In the genomic region with DNA sequence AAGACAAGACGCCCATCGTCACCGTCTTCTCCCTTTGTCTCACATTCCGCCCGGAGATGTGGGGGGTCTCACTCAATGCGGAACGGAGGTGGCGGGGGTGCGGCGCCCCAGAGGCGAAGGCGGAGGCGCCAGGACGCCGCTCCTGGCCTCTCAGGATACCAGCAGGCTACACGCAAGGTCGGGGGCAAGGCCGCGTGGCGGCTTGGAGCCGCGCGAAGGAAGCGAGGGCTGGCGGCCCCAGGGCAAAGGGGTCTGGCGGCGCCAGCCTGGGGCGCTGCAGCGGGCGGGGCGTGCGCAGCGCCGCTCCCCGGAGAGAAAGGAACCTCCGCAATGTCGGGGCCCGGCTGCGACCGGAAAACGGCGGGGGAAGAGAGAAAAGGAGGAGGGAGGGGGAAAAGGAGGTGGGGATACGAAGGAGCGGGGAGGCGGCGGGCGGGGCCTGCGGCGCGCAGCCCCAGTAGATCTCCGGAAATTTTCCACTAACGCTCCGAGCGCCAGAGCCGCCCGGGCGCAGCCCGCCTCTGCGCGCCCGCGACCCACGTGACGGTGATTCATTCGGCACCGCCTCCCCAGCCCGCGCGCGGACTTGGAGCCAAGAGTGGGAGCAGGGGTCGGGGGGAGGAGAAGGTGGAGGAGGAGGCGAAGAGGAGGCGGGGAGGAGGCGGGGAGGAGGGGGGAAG, we compare ENCODE assay signal across 8 cellular contexts. TPM values are rescaled to one million over a fixed set of nuclear protein-coding genes. Genes with fewer than 3 reads are reported as not detected.
DNase-seq lines count a peak whose midpoint lies in the region; ATAC-seq and TF ChIP-seq lines count a peak whose summit lies in the region.

No MANE protein-coding gene starts in this region.

- TF ChIP-seq CTCF in AG09319 (IDR thresholded peaks at IDR 0.05; ENCODE audit: low read depth, low read length) (no peak; the same call in 1 of the 2 replicates), activated B cell treated with CpG ODN at 0.5 μM for 24 hours (IDR thresholded peaks at IDR 0.05) (no peak)

- ATAC-seq in GM18909 (IDR thresholded peaks at IDR 0.05; ENCODE audit: poor library complexity, unreplicated experiment) = peak; percentile 73
- ATAC-seq in HG03175 (IDR thresholded peaks at IDR 0.05; ENCODE audit: unreplicated experiment) = peak; percentile 73
- ATAC-seq in activated B cell treated with CpG ODN at 0.5 μM for 24 hours (ENCODE audit: low read depth) = peak; percentile 69

- H3K4me3 Mint-ChIP-seq in activated B cell treated with CpG ODN at 0.5 μM for 24 hours = peak overlapping the region; percentile 91

- no peaks in the 10 kb centered on the region for H3K36me3 Mint-ChIP-seq in activated B cell treated with CpG ODN at 0.5 μM for 24 hours (ENCODE audit: low read depth)

- POLR2A ChIA-PET in activated B cell treated with CpG ODN at 0.5 μM for 24 hours (lab: Charles Lee) = interaction anchor here (0.6 to 9.0 kb wide), 6 partner anchors 11 to 173 kb away, joined by 3 to 166 read pairs (median 4); a partner anchor contains a TSS

- peak overlapping the region; percentile 94 for H3K27ac Mint-ChIP-seq in activated B cell treated with CpG ODN at 0.5 μM for 24 hours

- peaks cover 46% of the 10 kb centered on the region for H3K4me1 Mint-ChIP-seq in activated B cell treated with CpG ODN at 0.5 μM for 24 hours

- CTCF ChIA-PET in activated B cell treated with CpG ODN at 0.5 μM for 24 hours (lab: Charles Lee) = interaction anchor here (0.7 to 1.2 kb wide), 2 partner anchors 11 to 13 kb away, joined by 3 read pairs; no protein-coding TSS in a partner anchor

- H3K27me3 Mint-ChIP-seq in activated B cell treated with CpG ODN at 0.5 μM for 24 hours = no peaks in the 10 kb centered on the region

- peak overlapping the region; percentile 99 for H3K27ac ChIP-seq in caudate nucleus (ENCODE audit: low read depth, low read length)

- DNase-seq in AG09319 (ENCODE audit: extremely low read depth, low read depth) = peak; percentile 96
- DNase-seq in NCI-H2227 (lab: John Stamatoyannopoulos, UW; ENCODE audit: unreplicated experiment) = peak; percentile 95
- peak; percentile 92 for DNase-seq in activated B cell treated with CpG ODN at 0.5 μM for 24 hours
- DNase-seq in caudate nucleus (lab: John Stamatoyannopoulos, UW) = peak; percentile 65 to 98 (median 95)
- peak; percentile 99 for DNase-seq in islet precursor cell
- peak; percentile 91 for DNase-seq in stimulated activated CD4-positive, alpha-beta T cell treated with anti-CD3 and anti-CD28 coated beads, Interleukin-12 subunit alpha, Interleukin-12 subunit beta, amount 100 ng/mL, for 4 hours

- intact Hi-C loops in activated B cell treated with CpG ODN at 0.5 μM for 24 hours (cut with micrococcal nuclease) = loop anchor here (1.0 to 10.0 kb wide), 5 partner anchors 11 to 1012 kb away; a partner anchor contains a TSS

- H3K9me3 Mint-ChIP-seq in activated B cell treated with CpG ODN at 0.5 μM for 24 hours = no peaks in the 10 kb centered on the region

RNA-seq across cellular contexts. Expression of a gene that starts 10.5 kb away (rescaled TPM):
- total RNA-seq in activated B cell treated with CpG ODN at 0.5 μM for 24 hours = 231 and 247 TPM in 2 replicates

Comparison
In these comparisons a context has a peak if more than half of its experiments do, and no peak if none do; other contexts are left out.
1. Peak in every context shown above with its lines: DNase-seq, ATAC-seq and H3K27ac ChIP-seq.